27 cellular contexts compared by ENCODE assay signal in genomic region chr2:19465965-19466364, GRCh38.
"Had no signal": no experiment of that assay in that cellular context is flagged by ENCODE, and none has a peak within 500 bp of the region (broad histone marks: within the 10 kb centered on the region; RNA-seq: fewer than 3 reads in every experiment).

No MANE protein-coding gene starts in this region.

- H3K36me3 Mint-ChIP-seq: stimulated activated effector memory CD8-positive, alpha-beta T cell treated with anti-CD3 and anti-CD28 coated beads, Interleukin-12 subunit alpha, Interleukin-12 subunit beta, amount 100 ng/mL, for 72 hours; stimulated activated memory B cell treated with anti-CD40 and anti-IgM and Interleukin-4, amounts not matched to agents 10 μg/mL and 1 μg/mL and 100 μg/mL, for 72 hours; stimulated activated naive B cell treated with anti-CD40 and anti-IgM and Interleukin-4, amounts not matched to agents 10 μg/mL and 1 μg/mL and 100 μg/mL, for 72 hours; type B pancreatic cell had no signal

- H3K4me1 ChIP-seq: suprapubic skin, testis, thyroid gland, tibial artery, tibial nerve, upper lobe of left lung, upper lobe of right lung, uterus, vagina had no signal

- H3K4me1 Mint-ChIP-seq: stimulated activated effector memory CD8-positive, alpha-beta T cell treated with anti-CD3 and anti-CD28 coated beads, Interleukin-12 subunit alpha, Interleukin-12 subunit beta, amount 100 ng/mL, for 72 hours; stimulated activated memory B cell treated with anti-CD40 and anti-IgM and Interleukin-4, amounts not matched to agents 10 μg/mL and 1 μg/mL and 100 μg/mL, for 72 hours; stimulated activated naive B cell treated with anti-CD40 and anti-IgM and Interleukin-4, amounts not matched to agents 10 μg/mL and 1 μg/mL and 100 μg/mL, for 72 hours; stimulated activated naive CD8-positive, alpha-beta T cell treated with anti-CD3 and anti-CD28 coated beads, Interleukin-15, amount 100 ng/mL, for 72 hours had no signal

- H3K9me3 Mint-ChIP-seq: stimulated activated effector memory CD8-positive, alpha-beta T cell treated with anti-CD3 and anti-CD28 coated beads, Interleukin-12 subunit alpha, Interleukin-12 subunit beta, amount 100 ng/mL, for 72 hours; type B pancreatic cell had no signal

- H3K4me3 ChIP-seq: stomach, suprapubic skin, testis, thoracic aorta, thyroid gland, tibial artery, tibial nerve, upper lobe of left lung, upper lobe of right lung, uterus, vagina had no signal

- H3K9me3 ChIP-seq: suprapubic skin, testis, thoracic aorta, thyroid gland, tibial artery, upper lobe of left lung, upper lobe of right lung, uterus, vagina had no signal

- H3K4me3 Mint-ChIP-seq: stimulated activated effector memory CD8-positive, alpha-beta T cell treated with anti-CD3 and anti-CD28 coated beads, Interleukin-12 subunit alpha, Interleukin-12 subunit beta, amount 100 ng/mL, for 72 hours; stimulated activated memory B cell treated with anti-CD40 and anti-IgM and Interleukin-4, amounts not matched to agents 10 μg/mL and 1 μg/mL and 100 μg/mL, for 72 hours; stimulated activated naive B cell treated with anti-CD40 and anti-IgM and Interleukin-4, amounts not matched to agents 10 μg/mL and 1 μg/mL and 100 μg/mL, for 72 hours; stimulated activated naive CD8-positive, alpha-beta T cell treated with anti-CD3 and anti-CD28 coated beads, Interleukin-15, amount 100 ng/mL, for 72 hours; stimulated activated naive CD8-positive, alpha-beta T cell treated with anti-CD3 and anti-CD28 coated beads, Interleukin-15, Interleukin-2, amounts not matched to agents 100 ng/mL and 50 ng/mL, for 24 hours; type B pancreatic cell had no signal

- H3K27me3 ChIP-seq: stomach, suprapubic skin, testis, thyroid gland, tibial artery, tibial nerve, upper lobe of left lung, upper lobe of right lung, uterus, vagina had no signal

- ATAC-seq: stimulated activated effector memory CD8-positive, alpha-beta T cell treated with anti-CD3 and anti-CD28 coated beads, Interleukin-12 subunit alpha, Interleukin-12 subunit beta, amount 100 ng/mL, for 72 hours; stimulated activated memory B cell treated with anti-CD40 and anti-IgM and Interleukin-4, amounts not matched to agents 10 μg/mL and 1 μg/mL and 100 μg/mL, for 72 hours; stimulated activated naive B cell treated with anti-CD40 and anti-IgM and Interleukin-4, amounts not matched to agents 10 μg/mL and 1 μg/mL and 100 μg/mL, for 72 hours; stimulated activated naive CD8-positive, alpha-beta T cell treated with anti-CD3 and anti-CD28 coated beads, Interleukin-15, amount 100 ng/mL, for 72 hours; stimulated activated naive CD8-positive, alpha-beta T cell treated with anti-CD3 and anti-CD28 coated beads, Interleukin-15, Interleukin-2, amounts not matched to agents 100 U/mL and 50 U/mL, for 24 hours; upper lobe of right lung had no signal

- H3K27me3 Mint-ChIP-seq: type B pancreatic cell had no signal

- H3K36me3 ChIP-seq: stomach, suprapubic skin, thoracic aorta, thyroid gland, tibial artery, tibial nerve, upper lobe of left lung, upper lobe of right lung, uterus, vagina had no signal

- H3K27ac Mint-ChIP-seq: stimulated activated effector memory CD8-positive, alpha-beta T cell treated with anti-CD3 and anti-CD28 coated beads, Interleukin-12 subunit alpha, Interleukin-12 subunit beta, amount 100 ng/mL, for 72 hours; stimulated activated memory B cell treated with anti-CD40 and anti-IgM and Interleukin-4, amounts not matched to agents 10 μg/mL and 1 μg/mL and 100 μg/mL, for 72 hours; stimulated activated naive B cell treated with anti-CD40 and anti-IgM and Interleukin-4, amounts not matched to agents 10 μg/mL and 1 μg/mL and 100 μg/mL, for 72 hours; stimulated activated naive CD8-positive, alpha-beta T cell treated with anti-CD3 and anti-CD28 coated beads, Interleukin-15, amount 100 ng/mL, for 72 hours; stimulated activated naive CD8-positive, alpha-beta T cell treated with anti-CD3 and anti-CD28 coated beads, Interleukin-15, Interleukin-2, amounts not matched to agents 100 ng/mL and 50 ng/mL, for 24 hours; type B pancreatic cell had no signal

- H3K27ac ChIP-seq: stomach, suprapubic skin, testis, thoracic aorta, thyroid gland, tibial artery, tibial nerve, upper lobe of left lung, upper lobe of right lung, uterus, vagina had no signal

- DNase-seq: stimulated activated CD4-positive, alpha-beta T cell treated with anti-CD3 and anti-CD28 coated beads, Interleukin-2, amount 100 ng/mL, for 48 hours; stimulated activated CD4-positive, alpha-beta T cell treated with anti-CD3 and anti-CD28 coated beads, Interleukin-4, amount 100 ng/mL, for 1 hour; stimulated activated CD4-positive, alpha-beta T cell treated with anti-CD3 and anti-CD28 coated beads, Interleukin-4, amount 100 ng/mL, for 24 hours; stimulated activated CD4-positive, alpha-beta T cell treated with anti-CD3 and anti-CD28 coated beads, Interleukin-4, amount 100 ng/mL, for 4 hours; stimulated activated CD8-positive, alpha-beta memory T cell treated with anti-CD3 and anti-CD28 coated beads, Interleukin-4, amount 100 ng/mL, for 48 hours; stimulated activated naive B cell treated with anti-CD40 and anti-IgM and Interleukin-4, amounts not matched to agents 10 μg/mL and 1 μg/mL and 100 μg/mL, for 72 hours; stimulated activated naive CD4-positive, alpha-beta T cell; stimulated activated naive CD4-positive, alpha-beta T cell treated with Interleukin-2 at 50 U/mL for 16 hours; stimulated activated naive CD8-positive, alpha-beta T cell treated with anti-CD3 and anti-CD28 coated beads, Interleukin-15, amount 100 ng/mL, for 72 hours; stimulated activated naive CD8-positive, alpha-beta T cell treated with anti-CD3 and anti-CD28 coated beads, Interleukin-15, Interleukin-2, amounts not matched to agents 100 U/mL and 50 U/mL, for 24 hours; stomach; substantia nigra; testis; thyroid gland; tibial artery; trophoblast cell; upper lobe of left lung; upper lobe of right lung; uterus had no signal
